In genomic region chr3:52685285-52685704, GRCh38 we compare ENCODE assay signal across 8 cellular contexts. TPM values are rescaled to one million over a fixed set of nuclear protein-coding genes. Genes with fewer than 3 reads are reported as not detected.
DNase-seq lines count a peak whose midpoint lies in the region; ATAC-seq and TF ChIP-seq lines count a peak whose summit lies in the region.

No MANE protein-coding gene starts in this region.

- no peaks in the 10 kb centered on the region for H3K9me3 ChIP-seq in lung (ENCODE audit: control insufficient read depth in 2 of 2, insufficient read depth in 1 of 2, low read length in 1 of 2)

- no peaks in the 10 kb centered on the region for H3K27me3 ChIP-seq in BJ (ENCODE audit: control insufficient read depth, insufficient read depth, low read length)
- H3K27me3 ChIP-seq in lung (ENCODE audit: control insufficient read depth, insufficient read depth), result no peaks in the 10 kb centered on the region

- ATAC-seq in GM19324 (IDR thresholded peaks at IDR 0.05; ENCODE audit: low FRiP score, unreplicated experiment) (peak; percentile 87), HG03432 (IDR thresholded peaks at IDR 0.05; ENCODE audit: unreplicated experiment) (peak; percentile 86), lung (ENCODE audit: insufficient read depth, low FRiP score) (peak; percentile 85)

- CTCF ChIA-PET in BJ (lab: Yijun Ruan, JAX), result interaction anchor here (0.9 to 1.8 kb wide), 2 partner anchors 25 to 273 kb away, joined by 3 to 4 read pairs; no protein-coding TSS in a partner anchor

- H3K36me3 ChIP-seq in BJ (ENCODE audit: control insufficient read depth, insufficient read depth, low read length), result peaks cover 17% of the 10 kb centered on the region
- peaks cover 22 to 25% of the 10 kb centered on the region in 2 donors for H3K36me3 ChIP-seq in lung (ENCODE audit: control insufficient read depth in 2 of 2, insufficient read depth in 2 of 2, low read length in 2 of 2)

- DNase-seq in BJ (ENCODE audit: low read depth) (no peak), NCI-H526 (lab: John Stamatoyannopoulos, UW) (peak; percentile 54 to 92), ecto neural progenitor cell (ENCODE audit: low spot score) (peak; percentile 88), lung (ENCODE audit: low spot score) (peak; percentile 74)
- DNase-seq in activated CD4-positive, alpha-beta T cell treated with anti-CD3 and anti-CD28 coated beads, Interleukin-2, amount 50 U/mL, for 4 hours, result peak; percentile 60 to 63
- peak; percentile 44 to 65 (median 51) for DNase-seq in stimulated activated CD4-positive, alpha-beta T cell treated with anti-CD3 and anti-CD28 coated beads, TNF-alpha, amount 100 ng/mL, for 4 hours (ENCODE audit: low read depth in 3 of 3)

- H3K4me1 ChIP-seq in lung (ENCODE audit: control insufficient read depth in 2 of 2, insufficient read depth in 2 of 2, low read length in 2 of 2), result peaks cover 4 to 14% of the 10 kb centered on the region in 2 donors

- POLR2A ChIA-PET in BJ (lab: Charles Lee), result interaction anchor here (0.6 kb wide), 1 partner anchor 15 kb away, joined by 3 read pairs; no protein-coding TSS in a partner anchor

- peak overlapping the region; percentile 98 to 99 for H3K27ac ChIP-seq in lung (ENCODE audit: low read depth in 1 of 2, low read length in 1 of 2)

- no peak for TF ChIP-seq CTCF in BJ (IDR thresholded peaks at IDR 0.05; ENCODE audit: insufficient read depth, low read depth, low read length)
- no peak for TF ChIP-seq CTCF in lung (IDR thresholded peaks at IDR 0.05; ENCODE audit: control extremely low read depth, extremely low read depth)

- peak overlapping the region; percentile 84 for H3K4me3 ChIP-seq in BJ (ENCODE audit: low read depth, low read length)
- peak overlapping the region; percentile 95 for H3K4me3 ChIP-seq in lung

- WGBS in lung, 2 donors, result 0% methylated on average over 26 to 41 of the region's 41 CpGs

RNA-seq across cellular contexts. Expression of gene PBRM1, which starts 0.4 kb away (rescaled TPM):
- polyA plus RNA-seq in BJ (2011; rRNA removed) (16.5 and 23.8 TPM in 2 replicates), lung (10 to 100 TPM in 1 of 2 donors, 1 to 10 TPM in 1; 9.8 to 17.6 TPM)
- 33.8 and 38.2 TPM in 2 replicates for polyA minus RNA-seq in BJ (2011; rRNA and poly(A)+ RNA removed)
- 10 to 100 TPM; 63.8 to 92.8 TPM for total RNA-seq in lung

RNA-seq across cellular contexts. Expression of gene GNL3, which starts 0.5 kb away (rescaled TPM):
- polyA plus RNA-seq in BJ (2011; rRNA removed), result 30.6 and 52.7 TPM in 2 replicates
- 21.2 and 22.9 TPM in 2 replicates for polyA minus RNA-seq in BJ (2011; rRNA and poly(A)+ RNA removed)
- 10 to 100 TPM; 57.5 to 84.6 TPM for total RNA-seq in lung
- 10 to 100 TPM; 71.3 to 73.4 TPM for polyA plus RNA-seq in lung

RNA-seq across cellular contexts. Expression of gene GLT8D1, which starts 20.3 kb away (rescaled TPM):
- polyA plus RNA-seq in BJ (2011; rRNA removed) (75.9 and 98.3 TPM in 2 replicates), lung (10 to 100 TPM; 35.4 to 42.5 TPM)
- 23.1 and 31.5 TPM in 2 replicates for polyA minus RNA-seq in BJ (2011; rRNA and poly(A)+ RNA removed)
- total RNA-seq in lung, result 10 to 100 TPM; 54.1 to 85.5 TPM

RNA-seq across cellular contexts. Expression of gene SPCS1, which starts 20.6 kb away (rescaled TPM):
- polyA plus RNA-seq in BJ (2011; rRNA removed) (79.6 and 137 TPM in 2 replicates), lung (100 to 1,000 TPM in 1 of 2 donors, 10 to 100 TPM in 1; 97.4 to 139 TPM)
- 40.0 and 47.2 TPM in 2 replicates for polyA minus RNA-seq in BJ (2011; rRNA and poly(A)+ RNA removed)
- total RNA-seq in lung, result 10 to 100 TPM; 63.3 to 94.1 TPM
